ENCODE assay signal across 17 cellular contexts in the genomic region with DNA sequence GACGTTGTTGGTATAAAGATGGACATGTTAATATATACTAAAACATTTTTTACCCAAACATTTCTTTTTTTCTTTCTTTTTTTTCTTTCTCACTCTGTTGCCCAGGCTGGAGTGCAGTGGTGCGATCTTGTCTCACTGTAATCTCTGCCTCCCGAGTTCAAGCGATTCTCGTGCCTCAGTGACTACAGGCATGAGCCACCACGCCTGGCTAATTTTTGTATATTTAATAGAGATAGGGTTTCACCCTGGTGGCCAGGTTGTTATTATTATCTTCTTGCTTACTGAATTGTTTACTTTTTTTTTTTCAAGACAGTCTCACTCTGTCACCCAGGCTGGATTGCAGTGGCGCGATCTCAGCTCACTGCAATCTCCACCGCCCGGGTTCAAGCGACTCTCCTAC.
DNase-seq lines count a peak whose midpoint lies in the region; ATAC-seq lines count a peak whose summit lies in the region.
"Had no signal": no experiment of that assay in that cellular context is flagged by ENCODE, and none has a peak within 500 bp of the region (broad histone marks: within the 10 kb centered on the region; RNA-seq: fewer than 3 reads in every experiment).

No MANE protein-coding gene starts in this region.

- H3K4me3 Mint-ChIP-seq in T-helper 17 cell, result no peak overlapping the region
- no peak overlapping the region for H3K4me3 Mint-ChIP-seq in naive thymus-derived CD4-positive, alpha-beta T cell
- H3K4me3 Mint-ChIP-seq: B cell; CD8-positive, alpha-beta T cell; H9 had no signal

- CTCF ChIA-PET in naive thymus-derived CD4-positive, alpha-beta T cell (lab: Charles Lee), result no interaction called here

- H3K4me3 ChIP-seq in naive thymus-derived CD4-positive, alpha-beta T cell (ENCODE audit: low read length), result no peak overlapping the region

- no peaks in the 10 kb centered on the region for H3K36me3 ChIP-seq in naive thymus-derived CD4-positive, alpha-beta T cell (ENCODE audit: control insufficient read depth in 2 of 3, insufficient read depth in 3 of 3, low read length in 3 of 3)

- DNase-seq in ACHN (peak; percentile 6), T-helper 17 cell (no peak), left kidney (ENCODE audit: low read depth, low spot score) (peak; percentile 72)
- no peak for DNase-seq in stimulated activated naive CD4-positive, alpha-beta T cell (lab: John Stamatoyannopoulos, UW)
- DNase-seq in naive thymus-derived CD4-positive, alpha-beta T cell, result no peak
- no peak for DNase-seq in stimulated activated CD4-positive, alpha-beta T cell treated with anti-CD3 and anti-CD28 coated beads, Interleukin-2, amount 100 ng/mL, for 48 hours
- DNase-seq: CD8-positive, alpha-beta T cell; COR-L47; DND-41; GDM1; GOT3; H9 had no signal

- H3K4me1 Mint-ChIP-seq in T-helper 17 cell, result no peaks in the 10 kb centered on the region
- no peaks in the 10 kb centered on the region for H3K4me1 Mint-ChIP-seq in naive thymus-derived CD4-positive, alpha-beta T cell
- H3K4me1 Mint-ChIP-seq: B cell had no signal

- in situ Hi-C loops in ACHN (cut with HindIII; ENCODE audit: low pct_ligation_motif_present, low pct_unique_long_range_greater_than_20kb, low sequenced_read_pairs), result no loop called here

- no peaks in the 10 kb centered on the region for H3K27me3 ChIP-seq in naive thymus-derived CD4-positive, alpha-beta T cell (ENCODE audit: control insufficient read depth in 2 of 2, insufficient read depth in 2 of 2, low read length in 2 of 2)

- H3K27me3 Mint-ChIP-seq in T-helper 17 cell, result peaks cover 47% of the 10 kb centered on the region
- H3K27me3 Mint-ChIP-seq in naive thymus-derived CD4-positive, alpha-beta T cell, result peaks cover 0 to 26% (median 0%) of the 10 kb centered on the region in 5 donors

- POLR2A ChIA-PET in naive thymus-derived CD4-positive, alpha-beta T cell (lab: Charles Lee), result no interaction called here

- H3K9me3 Mint-ChIP-seq in naive thymus-derived CD4-positive, alpha-beta T cell, result peaks cover 0 to 13% (median 0%) of the 10 kb centered on the region in 11 donors
- H3K9me3 Mint-ChIP-seq: CD8-positive, alpha-beta T cell had no signal

- H3K4me1 ChIP-seq in naive thymus-derived CD4-positive, alpha-beta T cell (ENCODE audit: control insufficient read depth in 2 of 2, insufficient read depth in 2 of 2, low read length in 2 of 2), result no peaks in the 10 kb centered on the region

- H3K9me3 ChIP-seq in T-helper 17 cell (ENCODE audit: control insufficient read depth, low read length, poor library complexity, severe bottlenecking), result no peaks in the 10 kb centered on the region
- no peaks in the 10 kb centered on the region for H3K9me3 ChIP-seq in naive thymus-derived CD4-positive, alpha-beta T cell (ENCODE audit: control insufficient read depth in 2 of 3, low read length in 3 of 3)

- peak; percentile 63 for ATAC-seq in HG02759 (IDR thresholded peaks at IDR 0.05; ENCODE audit: unreplicated experiment)
- ATAC-seq in T-helper 17 cell, result no peak
- ATAC-seq in GM21390 (IDR thresholded peaks at IDR 0.05; ENCODE audit: unreplicated experiment), result no peak
- ATAC-seq in naive thymus-derived CD4-positive, alpha-beta T cell, result no peak
- ATAC-seq: CD8-positive, alpha-beta T cell had no signal

- intact Hi-C loops in naive thymus-derived CD4-positive, alpha-beta T cell (cut with micrococcal nuclease), result no loop called here

- no peak overlapping the region for H3K27ac ChIP-seq in naive thymus-derived CD4-positive, alpha-beta T cell (ENCODE audit: low read depth, low read length)
- H3K27ac ChIP-seq: C4-2B, HL-60 had no signal

- peak overlapping the region; percentile 51 for H3K27ac Mint-ChIP-seq in T-helper 17 cell
- no peak overlapping the region for H3K27ac Mint-ChIP-seq in naive thymus-derived CD4-positive, alpha-beta T cell
- H3K27ac Mint-ChIP-seq: B cell; CD8-positive, alpha-beta T cell; H9 had no signal

- no peaks in the 10 kb centered on the region for H3K36me3 Mint-ChIP-seq in T-helper 17 cell (ENCODE audit: low read depth)
- H3K36me3 Mint-ChIP-seq in naive thymus-derived CD4-positive, alpha-beta T cell, result peaks cover 0 to 2% (median 0%) of the 10 kb centered on the region in 5 donors
- H3K36me3 Mint-ChIP-seq: CD8-positive, alpha-beta T cell had no signal

Comparison
In these comparisons a context has a peak if more than half of its experiments do, and no peak if none do; other contexts are left out.
1. DNase-seq: peak in ACHN (single experiment) and left kidney (single experiment); none in T-helper 17 cell (0 of 3), stimulated activated naive CD4-positive, alpha-beta T cell (0 of 6), naive thymus-derived CD4-positive, alpha-beta T cell (0 of 9) and stimulated activated CD4-positive, alpha-beta T cell treated with anti-CD3 and anti-CD28 coated beads, Interleukin-2, amount 100 ng/mL, for 48 hours (0 of 2).